ENCODE assay signal across 8 cellular contexts in genomic region chr2:136206613-136207012, GRCh38.
DNase-seq lines count a peak whose midpoint lies in the region; ATAC-seq and TF ChIP-seq lines count a peak whose summit lies in the region.

No MANE protein-coding gene starts in this region.

- H3K36me3 ChIP-seq in MG63 = no peaks in the 10 kb centered on the region

- H3K9me3 ChIP-seq in MG63 = no peaks in the 10 kb centered on the region

- peaks cover 6% of the 10 kb centered on the region for H3K36me3 Mint-ChIP-seq in Calu3 (ENCODE audit: insufficient read depth, unreplicated experiment)

- intact Hi-C loops in Calu3 (cut with micrococcal nuclease; ENCODE audit: unreplicated experiment) = loop anchor here (5.0 kb wide), 1 partner anchor 79 kb away; no protein-coding TSS in a partner anchor

- CTCF ChIA-PET in Calu3 (lab: Charles Lee) = no interaction called here

- DNase-seq in GM12864 (ENCODE audit: low read depth) = peak; percentile 82
- peak; percentile 57 to 60 for DNase-seq in activated T-cell treated with anti-CD3 and anti-CD28 coated beads, Interleukin-2, amount 50 U/mL, for 48 hours
- DNase-seq in Calu3 = no peak
- no peak for DNase-seq in MG63
- DNase-seq in GDM1 (lab: John Stamatoyannopoulos, UW) = no peak
- no peak for DNase-seq in cerebellar nuclear complex (lab: John Stamatoyannopoulos, UW)

- H3K4me3 Mint-ChIP-seq in Calu3 (ENCODE audit: low read depth, unreplicated experiment) = no peak overlapping the region

- H3K27me3 Mint-ChIP-seq in Calu3 (ENCODE audit: unreplicated experiment) = no peaks in the 10 kb centered on the region

- peaks cover 9% of the 10 kb centered on the region for H3K9me3 Mint-ChIP-seq in Calu3 (ENCODE audit: low read depth, unreplicated experiment)

- ATAC-seq in GM19438 (IDR thresholded peaks at IDR 0.05; ENCODE audit: low read depth, unreplicated experiment) (peak; percentile 89), HG03354 (IDR thresholded peaks at IDR 0.05; ENCODE audit: poor library complexity, severe bottlenecking, unreplicated experiment) (peak; percentile 95)

- H3K4me3 ChIP-seq in GM12864 (ENCODE audit: low read depth, low read length) = no peak overlapping the region
- H3K4me3 ChIP-seq in MG63 = no peak overlapping the region

- H3K27me3 ChIP-seq in MG63 = no peaks in the 10 kb centered on the region

- BruUV-seq in Calu3 (replicated peaks; lab: Mats Ljungman, UMichigan) = no TSS peak

- H3K27ac Mint-ChIP-seq in Calu3 (ENCODE audit: unreplicated experiment) = no peak overlapping the region

- TF ChIP-seq CTCF in GM12864 (IDR thresholded peaks at IDR 0.05; ENCODE audit: low read depth, low read length, missing control alignments) (no peak), Calu3 (IDR thresholded peaks at IDR 0.05; ENCODE audit: unreplicated experiment) (no peak)

- peaks cover 21% of the 10 kb centered on the region for H3K4me1 Mint-ChIP-seq in Calu3 (ENCODE audit: low read depth, unreplicated experiment)

Comparison
In these comparisons a context has a peak if more than half of its experiments do, and no peak if none do; other contexts are left out.
1. DNase-seq: peak in GM12864 (single experiment) and activated T-cell treated with anti-CD3 and anti-CD28 coated beads, Interleukin-2, amount 50 U/mL, for 48 hours (2 of 2); none in Calu3 (single experiment), MG63 (single experiment), GDM1 (single experiment) and cerebellar nuclear complex (0 of 2).